ENCODE assay signal across 15 cellular contexts in the genomic region with DNA sequence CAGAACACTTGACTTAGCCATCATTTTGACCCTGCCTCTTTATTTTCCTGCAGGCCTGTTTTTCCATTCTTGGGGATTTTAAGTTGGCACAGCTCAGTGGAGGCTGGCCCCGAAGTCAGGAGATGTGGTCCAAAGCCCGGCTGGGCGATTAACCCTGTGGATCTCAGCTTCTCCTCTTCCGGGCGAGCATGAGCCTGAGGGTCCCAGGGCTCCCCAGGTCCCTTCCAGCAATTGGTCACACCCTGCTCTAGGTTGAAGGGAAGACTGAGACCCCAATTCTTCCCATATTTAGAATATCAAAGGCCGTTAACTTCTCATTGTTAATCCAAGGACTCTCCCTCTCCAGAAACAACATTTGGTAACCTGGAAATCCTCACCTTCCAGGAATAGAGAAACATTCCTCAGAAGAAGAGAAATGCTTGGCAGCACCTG. TPM values are rescaled to one million over a fixed set of nuclear protein-coding genes. Genes with fewer than 3 reads are reported as not detected.
DNase-seq lines count a peak whose midpoint lies in the region; ATAC-seq, FAIRE-seq and TF ChIP-seq lines count a peak whose summit lies in the region.
"Had no signal": no experiment of that assay in that cellular context is flagged by ENCODE, and none has a peak within 500 bp of the region (broad histone marks: within the 10 kb centered on the region; RNA-seq: fewer than 3 reads in every experiment).

No MANE protein-coding gene starts in this region.

- peak; percentile 7 for ATAC-seq in GM23338
- ATAC-seq in CD4-positive, alpha-beta T cell (ENCODE audit: poor library complexity): no peak
- ATAC-seq in HG03045 (IDR thresholded peaks at IDR 0.05; ENCODE audit: unreplicated experiment): no peak
- no peak for ATAC-seq in GM19023 (IDR thresholded peaks at IDR 0.05; ENCODE audit: unreplicated experiment)
- ATAC-seq: naive thymus-derived CD4-positive, alpha-beta T cell had no signal

- H3K4me3 ChIP-seq in GM23338 (peak overlapping the region; percentile 54), dorsolateral prefrontal cortex (peak overlapping the region in 57 of 59 donors; percentile 3 to 69 (median 52)), keratinocyte (ENCODE audit: control insufficient read depth in 2 of 3, extremely low read depth in 1 of 3, insufficient read depth in 2 of 3, low read depth in 1 of 3, low read length in 3 of 3) (peak overlapping the region; percentile 90 to 96 (median 93)), stomach (peak overlapping the region in 3 of 4 donors; percentile 9 to 30 (median 26))

- TF ChIP-seq CTCF in GM23338 (conservative IDR thresholded peaks at IDR 0.05; ENCODE audit: low read depth in 2 of 2) (no peak), dorsolateral prefrontal cortex (IDR thresholded peaks at IDR 0.05 in 54 of 56, conservative IDR thresholded peaks at IDR 0.05 in 2 of 56; ENCODE audit: low read depth in 1 of 56, partially characterized antibody in 56 of 56) (no peak), keratinocyte (optimal IDR thresholded peaks at IDR 0.05 in 1 of 3, IDR thresholded peaks at IDR 0.05 in 1 of 3, conservative IDR thresholded peaks at IDR 0.05 in 1 of 3; ENCODE audit: extremely low read depth in 1 of 3, insufficient read depth in 2 of 3, low read length in 3 of 3) (no peak), stomach (IDR thresholded peaks at IDR 0.05) (no peak)
- no peak for TF ChIP-seq CTCF in CD4-positive, alpha-beta T cell (IDR thresholded peaks at IDR 0.05)

- peaks cover 6% of the 10 kb centered on the region; the same call in 1 of the 2 replicates for H3K9me2 ChIP-seq in GM23338 (ENCODE audit: insufficient read depth)

- H3K4me3 Mint-ChIP-seq in GM23338: peak overlapping the region; percentile 75
- H3K4me3 Mint-ChIP-seq in CD4-positive, alpha-beta T cell: no peak overlapping the region
- H3K4me3 Mint-ChIP-seq: CD8-positive, alpha-beta memory T cell; stimulated activated naive CD8-positive, alpha-beta T cell treated with anti-CD3 and anti-CD28 coated beads, Interleukin-15, Interleukin-2, amounts not matched to agents 100 ng/mL and 50 ng/mL, for 24 hours had no signal

- H3K36me3 ChIP-seq in GM23338 (ENCODE audit: insufficient read depth) (peaks cover 12% of the 10 kb centered on the region; the same call in 1 of the 2 replicates), keratinocyte (ENCODE audit: control insufficient read depth in 2 of 2, extremely low read depth in 1 of 2, insufficient read depth in 2 of 2, low read length in 2 of 2) (peaks cover 37 to 46% of the 10 kb centered on the region in 2 experiments), stomach (peaks cover 0 to 17% (median 2%) of the 10 kb centered on the region in 4 donors)

- dilution Hi-C loops in keratinocyte (cut with MboI; ENCODE audit: extremely low pct_ligation_motif_present, low sequenced_read_pairs): no loop called here

- FAIRE-seq in keratinocyte (lab: Jason Lieb, UNC): no peak
- FAIRE-seq: colon, H54 had no signal

- H3K79me2 ChIP-seq in GM23338 (replicated peaks; ENCODE audit: insufficient read depth) (peaks cover 9% of the 10 kb centered on the region), keratinocyte (ENCODE audit: control insufficient read depth, insufficient read depth, low read length) (peaks cover 70% of the 10 kb centered on the region)

- no peak overlapping the region for H3K27ac Mint-ChIP-seq in GM23338
- no peak overlapping the region for H3K27ac Mint-ChIP-seq in CD4-positive, alpha-beta T cell
- H3K27ac Mint-ChIP-seq: CD8-positive, alpha-beta memory T cell; naive thymus-derived CD4-positive, alpha-beta T cell; stimulated activated naive CD8-positive, alpha-beta T cell treated with anti-CD3 and anti-CD28 coated beads, Interleukin-15, Interleukin-2, amounts not matched to agents 100 ng/mL and 50 ng/mL, for 24 hours had no signal

- peak; percentile 66 for DNase-seq in GM23338 (ENCODE audit: low spot score)
- no peak for DNase-seq in dorsolateral prefrontal cortex
- DNase-seq in keratinocyte (ENCODE audit: low read depth, low spot score): no peak
- DNase-seq in stomach: peak; percentile 10
- DNase-seq in CD4-positive, alpha-beta T cell: no peak
- no peak for DNase-seq in Kasumi-1 (lab: John Stamatoyannopoulos, UW)
- DNase-seq: activated T-cell treated with anti-CD3 and anti-CD28 coated beads, Interleukin-2, amount 50 U/mL, for 48 hours; CD8-positive, alpha-beta memory T cell; naive thymus-derived CD4-positive, alpha-beta T cell; stimulated activated CD4-positive, alpha-beta T cell treated with anti-CD3 and anti-CD28 coated beads, Interleukin-2, amount 100 ng/mL, for 24 hours had no signal

- H3K9ac ChIP-seq in keratinocyte (ENCODE audit: control insufficient read depth, extremely low read depth, insufficient read depth, low read length): peak overlapping the region; percentile 88

- intact Hi-C loops in dorsolateral prefrontal cortex (cut with DNase I): loop anchor here in 1 of 2 donors (5.0 kb wide), 1 partner anchor 39 kb away; no protein-coding TSS in a partner anchor
- intact Hi-C loops in stomach (cut with DNase I; ENCODE audit: low total_unique reads): no loop called here
- intact Hi-C loops in CD4-positive, alpha-beta T cell (cut with DNase I, micrococcal nuclease): no loop called here

- 48 to 79% (median 68%) methylated on average over 6 of the region's 6 CpGs for WGBS in stomach, 5 donors

- peaks cover 11% of the 10 kb centered on the region; the same call in 2 of the 3 replicates for H3K9me3 Mint-ChIP-seq in GM23338
- no peaks in the 10 kb centered on the region for H3K9me3 Mint-ChIP-seq in CD4-positive, alpha-beta T cell
- H3K9me3 Mint-ChIP-seq: CD8-positive, alpha-beta memory T cell had no signal

- CTCF ChIA-PET in CD4-positive, alpha-beta T cell (lab: Charles Lee): no interaction called here

- H3K4me2 ChIP-seq in GM23338 (peak overlapping the region; percentile 79), keratinocyte (ENCODE audit: control insufficient read depth, extremely low read depth, insufficient read depth, low read depth, low read length) (peak overlapping the region; percentile 84)

- H3K9me3 ChIP-seq in keratinocyte (ENCODE audit: control insufficient read depth, low read depth, low read length): no peaks in the 10 kb centered on the region
- H3K9me3 ChIP-seq in stomach: peaks cover 0 to 4% (median 0%) of the 10 kb centered on the region in 4 donors
- no peaks in the 10 kb centered on the region for H3K9me3 ChIP-seq in CD4-positive, alpha-beta T cell (ENCODE audit: control insufficient read depth, low read length)

- H4K20me1 ChIP-seq in GM23338 (replicated peaks; ENCODE audit: insufficient read depth) (no peaks in the 10 kb centered on the region; the same call in 1 of the 2 replicates), keratinocyte (ENCODE audit: control insufficient read depth, extremely low read depth, insufficient read depth, low read length) (peaks cover 50% of the 10 kb centered on the region)

- peaks cover 16% of the 10 kb centered on the region for H3F3A ChIP-seq in GM23338 (replicated peaks; ENCODE audit: low read depth)

- H3K9me1 ChIP-seq in keratinocyte (ENCODE audit: control insufficient read depth, extremely low read depth, insufficient read depth, low read length): peaks cover 2% of the 10 kb centered on the region

- TF ChIP-seq EP300 in stomach (IDR thresholded peaks at IDR 0.05): no peak

- no peak for TF ChIP-seq POLR2A in stomach (IDR thresholded peaks at IDR 0.05)

- H2AFZ ChIP-seq in GM23338 (no peak overlapping the region), keratinocyte (ENCODE audit: control insufficient read depth, low read length) (no peak overlapping the region)

- H3K27me3 ChIP-seq in GM23338 (ENCODE audit: insufficient read depth) (peaks cover 15% of the 10 kb centered on the region; the same call in 1 of the 2 replicates), dorsolateral prefrontal cortex (peaks cover 0 to 14% (median 0%) of the 10 kb centered on the region in 45 donors), keratinocyte (ENCODE audit: control insufficient read depth, extremely low read depth, insufficient read depth, low read length) (no peaks in the 10 kb centered on the region), stomach (peaks cover 0 to 57% (median 22%) of the 10 kb centered on the region in 3 donors)
- H3K27me3 ChIP-seq in CD4-positive, alpha-beta T cell (ENCODE audit: control insufficient read depth, insufficient read depth, low read length): peaks cover 46% of the 10 kb centered on the region

- POLR2A ChIA-PET in CD4-positive, alpha-beta T cell (lab: Charles Lee): no interaction called here

- H3K27ac ChIP-seq in GM23338 (ENCODE audit: low read depth) (0 out of 2 replicates have a peak overlapping the region, but pooled peaks have one; percentile 30), dorsolateral prefrontal cortex (peak overlapping the region in 58 of 59 donors; percentile 41 to 97 (median 90)), keratinocyte (ENCODE audit: control insufficient read depth, insufficient read depth, low read length) (peak overlapping the region; percentile 75), stomach (peak overlapping the region in 3 of 5 donors; percentile 44 to 63 (median 53))
- H3K27ac ChIP-seq in CD4-positive, alpha-beta T cell (ENCODE audit: low read depth, low read length): no peak overlapping the region

- peaks cover 55% of the 10 kb centered on the region for H3K4me1 Mint-ChIP-seq in GM23338
- H3K4me1 Mint-ChIP-seq in CD4-positive, alpha-beta T cell (ENCODE audit: low read depth): peaks cover 21% of the 10 kb centered on the region

- H3K36me3 Mint-ChIP-seq in GM23338 (ENCODE audit: low read depth): peaks cover 39% of the 10 kb centered on the region
- no peaks in the 10 kb centered on the region for H3K36me3 Mint-ChIP-seq in CD4-positive, alpha-beta T cell (ENCODE audit: low read depth)
- H3K36me3 Mint-ChIP-seq: CD8-positive, alpha-beta memory T cell had no signal

- peaks cover 22% of the 10 kb centered on the region for H3K27me3 Mint-ChIP-seq in GM23338 (ENCODE audit: insufficient read depth, low read depth, poor library complexity)
- H3K27me3 Mint-ChIP-seq in CD4-positive, alpha-beta T cell: peaks cover 76% of the 10 kb centered on the region

- H3K4me1 ChIP-seq in GM23338 (ENCODE audit: insufficient read depth) (peaks cover 40% of the 10 kb centered on the region), keratinocyte (ENCODE audit: control insufficient read depth, extremely low read depth, insufficient read depth, low read length) (peaks cover 38% of the 10 kb centered on the region), stomach (peaks cover 9 to 29% (median 19%) of the 10 kb centered on the region in 4 donors)

RNA-seq across cellular contexts. Expression of a gene that starts 2.3 kb away (rescaled TPM):
- 40.7 and 44.7 TPM in 2 replicates for total RNA-seq in GM23338 (2014; rRNA removed; shearing (Covaris generic))
- polyA plus RNA-seq in GM23338 (2016; fragmentation: Nextera tagmentation; extraction: Ambion mirVana): 7.8 and 7.9 TPM in 2 replicates
- 10 to 100 TPM in 119 of 120 experiments, 1 to 10 TPM in 1; 9.6 to 96.0 (median 23.8) TPM for total RNA-seq in dorsolateral prefrontal cortex
- polyA plus RNA-seq in keratinocyte: 430 to 766 TPM (median 533 TPM) in 3 replicates
- polyA plus RNA-seq in keratinocyte (2011; ENCODE audit: low read depth): 42.2 TPM
- polyA plus RNA-seq in keratinocyte (2011; cell fraction: cytosol; rRNA removed): 209 and 304 TPM in 2 replicates
- polyA plus RNA-seq in keratinocyte (2011; cell fraction: nucleus; rRNA removed): 1,129 and 1,230 TPM in 2 replicates
- polyA plus RNA-seq in keratinocyte (2012; ENCODE audit: low replicate concordance): 53.4 and 789 TPM in 2 replicates
- polyA minus RNA-seq in keratinocyte: 914 to 1,886 TPM (median 1,202 TPM) in 3 replicates
- 896 TPM for polyA minus RNA-seq in keratinocyte (2011; cell fraction: cytosol; rRNA and poly(A)+ RNA removed)
- polyA minus RNA-seq in keratinocyte (2011; cell fraction: nucleus; rRNA and poly(A)+ RNA removed): 2,075 and 2,586 TPM in 2 replicates
- 10 to 100 TPM in 2 of 5 donors, 1 to 10 TPM in 2, under 1 TPM in 1; under 0.01 to 56.0 (median 7.7) TPM for total RNA-seq in stomach
- under 1 TPM; 0.31 to 0.87 (median 0.70) TPM for polyA plus RNA-seq in stomach
- not detected for total RNA-seq in CD4-positive, alpha-beta T cell
- total RNA-seq: CD8-positive, alpha-beta memory T cell; naive thymus-derived CD4-positive, alpha-beta T cell had no signal

Comparison
In these comparisons a context has a peak if more than half of its experiments do, and no peak if none do; other contexts are left out.
1. DNase-seq: peak in GM23338 (single experiment) and stomach (single experiment); none in dorsolateral prefrontal cortex (0 of 10), keratinocyte (single experiment), CD4-positive, alpha-beta T cell (0 of 10) and Kasumi-1 (0 of 2).
2. H3K4me3 ChIP-seq: peak in every context shown above with its lines; median percentile 93 in keratinocyte; 54 in GM23338; 52 in dorsolateral prefrontal cortex; 26 in stomach.